Comparison of ENCODE assay signal across 24 cellular contexts in genomic region chr1:168396508-168396907, GRCh38.
"Had no signal": no experiment of that assay in that cellular context is flagged by ENCODE, and none has a peak within 500 bp of the region (broad histone marks: within the 10 kb centered on the region; RNA-seq: fewer than 3 reads in every experiment).

No MANE protein-coding gene starts in this region.

- DNase-seq: activated B cell treated with CpG ODN at 0.5 μM for 24 hours; activated CD4-positive, alpha-beta T cell treated with anti-CD3 and anti-CD28 coated beads, Interleukin-2, amount 10 ng/mL, durations not matched to agents 24 days and 14 days; activated CD4-positive, alpha-beta T cell treated with anti-CD3 and anti-CD28 coated beads, Interleukin-2, amount 50 U/mL, for 4 hours; activated CD8-positive, alpha-beta T cell treated with anti-CD3 and anti-CD28 coated beads for 36 hours; activated gamma-delta T cell; activated naive CD4-positive, alpha-beta T cell treated with Interleukin-2 at 50 U/mL for 16 hours; activated naive CD8-positive, alpha-beta T cell treated with anti-CD3 and anti-CD28 coated beads, Interleukin-2, amount 10 ng/mL, durations not matched to agents 7 days and 5 days; activated T-cell treated with anti-CD3 and anti-CD28 coated beads, Interleukin-2, amount 50 U/mL, for 1 hour; activated T-cell treated with anti-CD3 and anti-CD28 coated beads, Interleukin-2, amount 50 U/mL, for 72 hours; amygdala; MM.1S; MV-4-11; NCI-H1092; NCI-H1436 treated with DMSO at 0.1 percent for 48 hours; NCI-H1694 treated with DMSO at 0.1 percent for 48 hours; NCI-H2029; NCI-H345; NCI-H524 treated with DMSO at 0.1 percent for 48 hours; Right ventricle myocardium superior had no signal

- H3K27ac ChIP-seq: ascending aorta, cardiac muscle cell, KMS-11, VCaP had no signal

- H3K36me3 ChIP-seq: ascending aorta, cardiac muscle cell had no signal

- H3K4me3 ChIP-seq: ascending aorta, cardiac muscle cell had no signal

- H3K4me1 ChIP-seq: ascending aorta had no signal

- H3K27me3 ChIP-seq: ascending aorta, cardiac muscle cell had no signal

- H3K4me2 ChIP-seq: KMS-11 had no signal

- H3K9me3 ChIP-seq: ascending aorta had no signal

- ATAC-seq: activated CD8-positive, alpha-beta T cell treated with anti-CD3 and anti-CD28 coated beads for 36 hours; activated T-cell treated with anti-CD3 and anti-CD28 coated beads, Interleukin-2, amount 50 U/mL, for 72 hours; activated T-helper 17 cell treated with anti-CD3 and anti-CD28 coated beads, Interleukin-2, amount 50 U/mL, for 72 hours had no signal

- H3K9ac ChIP-seq: KMS-11 had no signal
